In the genomic region with DNA sequence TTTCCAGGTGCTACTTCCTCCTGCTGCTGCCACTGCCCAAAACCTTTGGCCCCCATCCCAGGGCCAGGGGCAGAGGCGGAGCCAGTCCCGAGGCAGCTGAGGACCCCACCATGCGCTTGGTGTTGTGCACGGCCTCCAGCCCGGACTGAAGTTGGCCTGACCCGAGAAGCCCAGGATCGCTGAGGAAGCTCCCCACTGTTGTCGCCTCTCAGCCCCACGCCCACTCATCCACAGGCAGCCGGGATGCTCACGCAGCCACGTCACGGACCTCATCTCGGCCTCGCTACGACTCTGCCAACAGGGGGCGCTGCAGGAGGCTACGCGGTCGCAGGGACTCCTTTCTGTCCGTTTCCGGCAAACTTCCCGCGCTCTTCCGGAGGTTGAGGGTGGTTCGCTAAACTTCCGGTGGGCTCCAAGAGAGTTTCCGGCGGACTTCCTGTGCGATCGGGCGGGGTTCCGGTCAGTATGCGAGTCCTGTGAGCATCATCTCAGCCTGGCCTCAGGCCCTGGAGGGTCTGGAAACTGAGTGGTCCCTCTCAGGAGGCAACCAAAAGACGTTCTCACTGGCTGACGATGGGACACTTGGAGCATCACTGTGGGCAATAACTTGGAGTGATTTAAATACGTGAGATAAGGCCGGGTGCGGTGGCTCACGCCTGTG, we compare ENCODE assay signal across 9 cellular contexts. TPM values are rescaled to one million over a fixed set of nuclear protein-coding genes. Genes with fewer than 3 reads are reported as not detected.
DNase-seq lines count a peak whose midpoint lies in the region; ATAC-seq lines count a peak whose summit lies in the region.
"Had no signal": no experiment of that assay in that cellular context is flagged by ENCODE, and none has a peak within 500 bp of the region (broad histone marks: within the 10 kb centered on the region; RNA-seq: fewer than 3 reads in every experiment).

No MANE protein-coding gene starts in this region.

- in situ Hi-C loops in G401 (cut with HindIII; ENCODE audit: low sequenced_read_pairs), result no loop called here

- intact Hi-C loops in cardiac septum (cut with DNase I), result no loop called here

- ATAC-seq in HG02588 (IDR thresholded peaks at IDR 0.05; ENCODE audit: unreplicated experiment), result no peak

- DNase-seq in G401 (ENCODE audit: low spot score) (peak; percentile 63), RPMI7951 (ENCODE audit: low read depth) (peak; percentile 80), cardiac septum (ENCODE audit: low spot score) (peak; percentile 75), NCI-H2029 (lab: John Stamatoyannopoulos, UW) (no peak), SIG-M5 (lab: John Stamatoyannopoulos, UW) (no peak)
- peak; percentile 44 to 73 (median 48) for DNase-seq in activated naive CD4-positive, alpha-beta T cell (lab: John Stamatoyannopoulos, UW)
- peak; percentile 67 to 86 for DNase-seq in stimulated activated CD4-positive, alpha-beta T cell treated with anti-CD3 and anti-CD28 coated beads, Interleukin-12 subunit alpha, Interleukin-12 subunit beta, amount 100 ng/mL, for 24 hours (ENCODE audit: low read depth in 2 of 2)

RNA-seq across cellular contexts. Expression of a gene that starts 12.4 kb away (rescaled TPM):
- total RNA-seq in G401 (2014; rRNA removed; shearing (Covaris generic)), result not detected in 2 replicates
- 0.88 and 1.2 TPM in 2 replicates for total RNA-seq in RPMI7951 (2014; rRNA removed; shearing (Covaris generic))
- total RNA-seq in cardiac septum, result not detected

RNA-seq across cellular contexts. Expression of a gene that starts 15.5 kb away (rescaled TPM):
- total RNA-seq in G401 (2014; rRNA removed; shearing (Covaris generic)), result not detected in 2 replicates
- total RNA-seq in RPMI7951 (2014; rRNA removed; shearing (Covaris generic)), result 0.72 and 0.78 TPM in 2 replicates
- total RNA-seq in cardiac septum, result not detected

RNA-seq across cellular contexts. Expression of a gene that starts 25.4 kb away (rescaled TPM):
- total RNA-seq in G401 (2014; rRNA removed; shearing (Covaris generic)), result not detected in 2 replicates
- total RNA-seq in RPMI7951 (2014; rRNA removed; shearing (Covaris generic)), result not detected in 2 replicates
- not detected for total RNA-seq in cardiac septum
- total RNA-seq: urinary bladder had no signal

RNA-seq across cellular contexts. Expression of a gene that starts 40.5 kb away (rescaled TPM):
- 91.6 and 137 TPM in 2 replicates for total RNA-seq in G401 (2014; rRNA removed; shearing (Covaris generic))
- 70.4 and 91.8 TPM in 2 replicates for total RNA-seq in RPMI7951 (2014; rRNA removed; shearing (Covaris generic))
- 20.8 TPM for total RNA-seq in cardiac septum

RNA-seq across cellular contexts. Expression of a gene that starts 44.2 kb away (rescaled TPM):
- not detected in 2 replicates for total RNA-seq in G401 (2014; rRNA removed; shearing (Covaris generic))
- total RNA-seq in RPMI7951 (2014; rRNA removed; shearing (Covaris generic)), result not detected in 2 replicates
- not detected for total RNA-seq in cardiac septum
- total RNA-seq: urinary bladder had no signal

Comparison
In these comparisons a context has a peak if more than half of its experiments do, and no peak if none do; other contexts are left out.
1. DNase-seq: peak in G401 (single experiment), RPMI7951 (single experiment), activated naive CD4-positive, alpha-beta T cell (4 of 4), cardiac septum (single experiment) and stimulated activated CD4-positive, alpha-beta T cell treated with anti-CD3 and anti-CD28 coated beads, Interleukin-12 subunit alpha, Interleukin-12 subunit beta, amount 100 ng/mL, for 24 hours (2 of 2); none in NCI-H2029 (single experiment) and SIG-M5 (single experiment).